Comparison of ENCODE assay signal across 9 cellular contexts in the genomic region with DNA sequence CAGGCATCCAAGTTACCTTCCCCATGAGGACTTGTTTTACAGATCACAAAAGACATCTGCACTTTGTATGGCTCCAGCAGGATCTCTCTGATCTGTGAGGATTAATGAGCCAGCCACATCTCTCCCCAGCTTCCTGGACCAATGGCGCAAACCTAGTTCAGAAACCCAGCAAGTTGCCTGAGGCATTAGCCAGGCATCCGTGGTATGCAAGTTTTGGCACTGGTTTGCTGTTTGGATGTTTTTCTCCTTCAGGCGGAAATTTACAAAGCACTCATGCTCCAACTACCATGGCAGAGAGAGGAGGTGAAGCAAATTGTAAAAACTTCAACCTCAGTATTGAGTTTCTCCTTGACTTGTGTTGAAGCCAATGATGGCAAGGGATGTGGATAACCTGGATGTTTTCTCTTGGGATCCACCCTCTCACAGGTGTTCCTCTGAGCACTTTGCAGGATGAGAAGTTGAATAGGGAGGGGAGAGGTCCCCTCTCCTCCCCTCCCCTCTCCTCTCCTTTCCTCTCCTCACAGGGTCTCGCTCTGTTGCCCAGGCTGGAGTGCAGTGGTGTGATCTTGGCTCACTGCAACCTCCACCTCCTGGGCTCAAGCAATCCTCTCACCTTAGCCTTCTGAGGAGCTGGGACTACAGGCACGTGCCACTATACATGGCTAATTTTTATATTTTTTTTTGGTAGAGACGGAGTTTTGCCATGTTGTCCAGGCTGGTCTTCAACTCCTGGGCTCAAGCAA. TPM values are rescaled to one million over a fixed set of nuclear protein-coding genes. Genes with fewer than 3 reads are reported as not detected.
DNase-seq lines count a peak whose midpoint lies in the region; ATAC-seq and TF ChIP-seq lines count a peak whose summit lies in the region.
"Had no signal": no experiment of that assay in that cellular context is flagged by ENCODE, and none has a peak within 500 bp of the region (broad histone marks: within the 10 kb centered on the region; RNA-seq: fewer than 3 reads in every experiment).

No MANE protein-coding gene starts in this region.

- peak overlapping the region in 3 of 4 donors; percentile 35 to 60 (median 55) for H3K27ac ChIP-seq in sigmoid colon

- intact Hi-C loops in sigmoid colon (cut with DNase I) = loop anchor here (10.0 kb wide), 1 partner anchor 501 kb away; no protein-coding TSS in a partner anchor

- H3K27me3 ChIP-seq in sigmoid colon = no peaks in the 10 kb centered on the region

- no peak for TF ChIP-seq POLR2A in sigmoid colon (IDR thresholded peaks at IDR 0.05)

- DNase-seq in HCEC 1CT (peak; percentile 96), SK-MEL-5 (ENCODE audit: low read depth, low spot score) (peak; percentile 78), fibroblast of villous mesenchyme (ENCODE audit: low read depth) (peak; percentile 97), sigmoid colon (peak; percentile 74)
- DNase-seq in activated CD8-positive, alpha-beta memory T cell treated with anti-CD3 and anti-CD28 coated beads, Interleukin-2, amount 50 U/mL, for 48 hours = no peak

- ATAC-seq in GM19328 (IDR thresholded peaks at IDR 0.05; ENCODE audit: unreplicated experiment) (no peak), HG03139 (IDR thresholded peaks at IDR 0.05; ENCODE audit: unreplicated experiment) (no peak), GM19397 (IDR thresholded peaks at IDR 0.05; ENCODE audit: unreplicated experiment) (no peak)

- no peaks in the 10 kb centered on the region for H3K36me3 ChIP-seq in sigmoid colon

- in situ Hi-C loops in SK-MEL-5 (cut with HindIII; ENCODE audit: low pct_unique_long_range_greater_than_20kb, low sequenced_read_pairs) = no loop called here

- no peaks in the 10 kb centered on the region for H3K9me3 ChIP-seq in sigmoid colon

- H3K4me3 ChIP-seq in fibroblast of villous mesenchyme (ENCODE audit: low read depth, low read length) (no peak overlapping the region), sigmoid colon (no peak overlapping the region)

- peaks cover 0 to 14% (median 13%) of the 10 kb centered on the region in 4 donors for H3K4me1 ChIP-seq in sigmoid colon

- TF ChIP-seq EP300 in sigmoid colon (IDR thresholded peaks at IDR 0.05) = no peak

- TF ChIP-seq CTCF in fibroblast of villous mesenchyme (IDR thresholded peaks at IDR 0.05; ENCODE audit: insufficient read depth, low read depth, low read length) = no peak
- no peak for TF ChIP-seq CTCF in sigmoid colon (IDR thresholded peaks at IDR 0.05)

- 75 to 89% methylated on average over 6 of the region's 6 CpGs for WGBS in sigmoid colon, 2 donors

RNA-seq across cellular contexts. Expression of a gene that starts 25.6 kb away (rescaled TPM):
- 2,649 and 2,664 TPM in 2 replicates for total RNA-seq in SK-MEL-5 (2014; rRNA removed; shearing (Covaris generic))
- 1,654 and 1,719 TPM in 2 replicates for polyA plus RNA-seq in SK-MEL-5 (2015; cell fraction: cytosol; rRNA removed)
- 712 and 723 TPM in 2 replicates for polyA plus RNA-seq in SK-MEL-5 (2015; cell fraction: nucleus; rRNA removed)
- total RNA-seq in fibroblast of villous mesenchyme (1,401 and 1,535 TPM in 2 replicates), sigmoid colon (100 to 1,000 TPM; 265 to 324 (median 300) TPM)
- polyA plus RNA-seq in sigmoid colon = 100 to 1,000 TPM; 344 to 968 (median 364) TPM

RNA-seq across cellular contexts. Expression of a gene that starts 41.6 kb away (rescaled TPM):
- total RNA-seq in SK-MEL-5 (2014; rRNA removed; shearing (Covaris generic)) = 0.26 and 0.53 TPM in 2 replicates
- polyA plus RNA-seq in SK-MEL-5 (2015; cell fraction: cytosol; rRNA removed) = 0.30 and 0.39 TPM in 2 replicates
- polyA plus RNA-seq in SK-MEL-5 (2015; cell fraction: nucleus; rRNA removed) = not detected in 2 replicates
- total RNA-seq in fibroblast of villous mesenchyme (not detected in 2 replicates), sigmoid colon (not detected)
- polyA plus RNA-seq in sigmoid colon = under 1 TPM in 1 of 3 donors, not detected in 2; 0.60 TPM
- total RNA-seq: cerebellum had no signal
